ENCODE assay signal across 8 cellular contexts in the genomic region with DNA sequence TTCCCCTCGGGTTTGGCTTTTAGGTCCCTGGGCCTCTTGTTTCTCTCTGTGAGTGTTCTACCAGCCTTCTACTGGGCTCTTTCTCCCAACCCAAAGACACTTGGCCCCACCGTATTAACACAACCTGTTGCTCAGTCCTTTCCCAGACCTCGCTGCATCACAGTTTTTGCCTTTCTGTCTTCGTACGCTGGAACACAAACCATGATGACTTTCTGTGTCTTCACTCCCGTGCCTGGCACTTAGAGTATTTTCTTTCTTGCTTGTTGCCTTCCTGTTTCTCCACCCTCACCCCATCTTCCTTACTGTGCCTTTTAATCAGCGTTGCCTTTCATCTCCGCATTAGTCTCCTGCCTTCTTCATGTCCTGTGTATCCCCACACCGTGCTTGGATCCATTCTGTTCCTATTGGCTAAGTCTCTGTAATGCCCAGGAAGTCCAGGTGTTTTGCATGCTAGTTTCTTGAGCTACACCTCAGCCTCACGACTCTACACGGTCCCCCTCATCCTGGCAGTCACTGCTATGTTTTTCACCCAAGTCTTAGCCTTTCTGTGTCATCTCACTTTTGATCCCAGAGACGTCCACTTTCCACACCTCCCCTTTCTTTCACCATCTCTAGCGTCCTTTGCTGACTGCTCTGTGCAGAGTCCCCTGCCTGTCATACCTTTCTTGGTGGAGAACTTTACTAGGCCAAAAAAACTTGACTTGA.
A peak's percentile ranks its signal among the peaks of the same experiment; 100 is the strongest.
DNase-seq lines count a peak whose midpoint lies in the region; ATAC-seq, FAIRE-seq and TF ChIP-seq lines count a peak whose summit lies in the region.

No MANE protein-coding gene starts in this region.

- no peak for ATAC-seq in GM18505 (IDR thresholded peaks at IDR 0.05; ENCODE audit: unreplicated experiment)

- H3K27me3 Mint-ChIP-seq in dendritic cell treated with granulocyte-macrophage colony-stimulating factor and Interleukin-4, amounts not matched to agents 40 ng/mL and 50 ng/mL, for 4 days, result no peaks in the 10 kb centered on the region
- no peaks in the 10 kb centered on the region for H3K27me3 Mint-ChIP-seq in nephron (ENCODE audit: low read depth)

- peak overlapping the region; percentile 93 for H3K27ac ChIP-seq in C4-2B

- intact Hi-C loops in dendritic cell treated with granulocyte-macrophage colony-stimulating factor and Interleukin-4, amounts not matched to agents 40 ng/mL and 50 ng/mL, for 4 days (cut with micrococcal nuclease), result no loop called here

- peak overlapping the region; percentile 92 for H3K27ac Mint-ChIP-seq in dendritic cell treated with granulocyte-macrophage colony-stimulating factor and Interleukin-4, amounts not matched to agents 40 ng/mL and 50 ng/mL, for 4 days
- H3K27ac Mint-ChIP-seq in nephron, result peak overlapping the region; percentile 17 to 60 (median 32)

- no peaks in the 10 kb centered on the region for H3K9me3 Mint-ChIP-seq in dendritic cell treated with granulocyte-macrophage colony-stimulating factor and Interleukin-4, amounts not matched to agents 40 ng/mL and 50 ng/mL, for 4 days
- H3K9me3 Mint-ChIP-seq in nephron, result no peaks in the 10 kb centered on the region

- no peak for TF ChIP-seq CTCF in C4-2B (conservative IDR thresholded peaks at IDR 0.05)
- no peak for TF ChIP-seq CTCF in nephron (IDR thresholded peaks at IDR 0.05; ENCODE audit: unreplicated experiment in 3 of 3)
- no peak for TF ChIP-seq CTCF in D721Med (IDR thresholded peaks at IDR 0.05; ENCODE audit: insufficient read depth, missing control alignments)

- peak overlapping the region; percentile 86 for H3K4me3 Mint-ChIP-seq in dendritic cell treated with granulocyte-macrophage colony-stimulating factor and Interleukin-4, amounts not matched to agents 40 ng/mL and 50 ng/mL, for 4 days
- H3K4me3 Mint-ChIP-seq in nephron, result peak overlapping the region; percentile 87 to 94 (median 87)

- FAIRE-seq in D721Med (lab: Jason Lieb, UNC), result no peak

- H3K4me1 Mint-ChIP-seq in dendritic cell treated with granulocyte-macrophage colony-stimulating factor and Interleukin-4, amounts not matched to agents 40 ng/mL and 50 ng/mL, for 4 days (ENCODE audit: low read depth), result peaks cover 77% of the 10 kb centered on the region
- H3K4me1 Mint-ChIP-seq in nephron, result peaks cover 39% of the 10 kb centered on the region

- no peak for TF ChIP-seq POLR2A in GM18505 (IDR thresholded peaks at IDR 0.05; ENCODE audit: borderline replicate concordance, extremely low read depth, insufficient read depth, insufficient read length)

- DNase-seq in NAMALWA (ENCODE audit: low spot score) (peak; percentile 31), putamen (ENCODE audit: low spot score) (no peak), DMS 273 treated with DMSO at 0.1 percent for 48 hours (lab: John Stamatoyannopoulos, UW) (no peak), D721Med (ENCODE audit: insufficient read length, low spot score) (no peak)

- peaks cover 52% of the 10 kb centered on the region for H3K36me3 Mint-ChIP-seq in dendritic cell treated with granulocyte-macrophage colony-stimulating factor and Interleukin-4, amounts not matched to agents 40 ng/mL and 50 ng/mL, for 4 days (ENCODE audit: low read depth)
- H3K36me3 Mint-ChIP-seq in nephron (ENCODE audit: low read depth), result peaks cover 17% of the 10 kb centered on the region
